Comparison of ENCODE assay signal across 8 cellular contexts in the genomic region with DNA sequence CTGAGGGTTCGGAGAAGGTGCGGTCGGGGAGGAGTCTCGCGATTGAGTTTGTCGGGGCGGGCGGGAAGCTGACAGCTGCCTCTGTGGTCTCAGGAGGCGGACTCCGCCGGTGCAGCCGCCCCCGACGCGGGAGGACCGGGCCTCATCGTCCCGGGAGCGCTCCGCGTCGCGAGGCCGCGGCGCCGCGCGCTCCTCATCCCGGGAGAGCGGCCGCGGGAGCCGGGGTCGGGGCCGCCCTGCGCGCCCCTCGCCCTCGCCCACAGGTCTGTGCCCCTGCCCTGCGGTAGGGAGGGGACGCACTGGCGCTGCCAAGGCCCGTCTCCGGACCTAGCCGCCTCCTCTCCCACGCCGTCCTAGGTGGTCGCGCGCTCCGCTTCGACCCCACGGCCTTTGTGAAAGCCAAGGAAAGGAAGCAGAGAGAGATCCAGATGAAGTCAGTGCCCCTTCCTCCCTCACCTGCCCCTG. TPM values are rescaled to one million over a fixed set of nuclear protein-coding genes. Genes with fewer than 3 reads are reported as not detected.
DNase-seq lines count a peak whose midpoint lies in the region; ATAC-seq, FAIRE-seq and TF ChIP-seq lines count a peak whose summit lies in the region.

No MANE protein-coding gene starts in this region.

- 3 to 5% methylated on average over 9 to 31 of the region's 54 CpGs for WGBS in upper lobe of left lung, 2 donors

- no peak for TF ChIP-seq CTCF in WERI-Rb-1 (IDR thresholded peaks at IDR 0.05; ENCODE audit: low read depth, low read length)
- no peak for TF ChIP-seq CTCF in upper lobe of left lung (IDR thresholded peaks at IDR 0.05)

- H3K27ac ChIP-seq in WERI-Rb-1 (no peak overlapping the region), muscle layer of colon (ENCODE audit: low read depth, low read length) (no peak overlapping the region), upper lobe of left lung (peak overlapping the region in 2 of 4 donors; percentile 45 to 84)

- H3K4me1 ChIP-seq in muscle layer of colon (ENCODE audit: insufficient read depth, low read length): peaks cover 9% of the 10 kb centered on the region
- peaks cover 18 to 27% (median 22%) of the 10 kb centered on the region in 4 donors for H3K4me1 ChIP-seq in upper lobe of left lung

- TF ChIP-seq EP300 in upper lobe of left lung (IDR thresholded peaks at IDR 0.05): no peak

- peak; percentile 9 for ATAC-seq in GM21786 (IDR thresholded peaks at IDR 0.05; ENCODE audit: unreplicated experiment)
- ATAC-seq in upper lobe of left lung (ENCODE audit: low FRiP score in 2 of 2): peak in 1 of 2 donors; percentile 40

- H3K36me3 ChIP-seq in WERI-Rb-1: no peaks in the 10 kb centered on the region
- no peaks in the 10 kb centered on the region for H3K36me3 ChIP-seq in muscle layer of colon (ENCODE audit: insufficient read depth, low read length)
- H3K36me3 ChIP-seq in upper lobe of left lung: no peaks in the 10 kb centered on the region

- no peak for TF ChIP-seq POLR2A in upper lobe of left lung (IDR thresholded peaks at IDR 0.05)

- H3K4me3 ChIP-seq in WERI-Rb-1 (ENCODE audit: low read depth, low read length) (peak overlapping the region; percentile 52), muscle layer of colon (ENCODE audit: low read depth in 1 of 2, low read length in 2 of 2) (peak overlapping the region; percentile 65 to 71), upper lobe of left lung (peak overlapping the region; percentile 53 to 67 (median 64))

- no peak overlapping the region for H3K9ac ChIP-seq in muscle layer of colon (ENCODE audit: low read length)

- no peaks in the 10 kb centered on the region for H3K9me3 ChIP-seq in WERI-Rb-1 (ENCODE audit: severe bottlenecking)
- no peaks in the 10 kb centered on the region for H3K9me3 ChIP-seq in muscle layer of colon (ENCODE audit: low read length)
- H3K9me3 ChIP-seq in upper lobe of left lung: no peaks in the 10 kb centered on the region

- no peaks in the 10 kb centered on the region for H3K27me3 ChIP-seq in WERI-Rb-1 (ENCODE audit: insufficient read depth, low read depth, severe bottlenecking)
- H3K27me3 ChIP-seq in muscle layer of colon (ENCODE audit: control insufficient read depth in 1 of 2, insufficient read depth in 2 of 2, low read length in 2 of 2): peaks cover 31 to 41% of the 10 kb centered on the region in 2 donors
- peaks cover 0 to 5% (median 2%) of the 10 kb centered on the region in 4 donors for H3K27me3 ChIP-seq in upper lobe of left lung

- FAIRE-seq in HTR-8/SVneo (lab: Jason Lieb, UNC): no peak

- no peak for DNase-seq in WERI-Rb-1
- DNase-seq in ecto neural progenitor cell (ENCODE audit: low spot score): peak; percentile 67
- peak in 1 of 2 donors; percentile 85 for DNase-seq in upper lobe of left lung
- DNase-seq in NCI-H1436 treated with DMSO at 0.1 percent for 48 hours (lab: John Stamatoyannopoulos, UW): no peak
- no peak for DNase-seq in HTR-8/SVneo (ENCODE audit: insufficient read length, low spot score)
- no peak for DNase-seq in SK-N-DZ (ENCODE audit: low spot score)

RNA-seq across cellular contexts. Expression of a gene that starts 6.9 kb away (rescaled TPM):
- 1 to 10 TPM in 4 of 6 donors, not detected in 2; 2.1 to 4.3 (median 3.3) TPM for total RNA-seq in upper lobe of left lung
- polyA plus RNA-seq in SK-N-DZ (2014; cell fraction: cytosol; rRNA removed): not detected in 2 replicates
- not detected in 2 replicates for polyA plus RNA-seq in SK-N-DZ (2014; cell fraction: nucleus; rRNA removed)

RNA-seq across cellular contexts. Expression of a gene that starts 20.7 kb away (rescaled TPM):
- total RNA-seq in upper lobe of left lung: 10 to 100 TPM in 5 of 6 donors, 1 to 10 TPM in 1; 5.9 to 28.3 (median 20.3) TPM
- 4.8 and 7.0 TPM in 2 replicates for polyA plus RNA-seq in SK-N-DZ (2014; cell fraction: cytosol; rRNA removed)
- polyA plus RNA-seq in SK-N-DZ (2014; cell fraction: nucleus; rRNA removed): 17.0 and 17.9 TPM in 2 replicates

RNA-seq across cellular contexts. Expression of a gene that starts 24.8 kb away (rescaled TPM):
- not detected for total RNA-seq in upper lobe of left lung
- not detected in 2 replicates for polyA plus RNA-seq in SK-N-DZ (2014; cell fraction: cytosol; rRNA removed)
- polyA plus RNA-seq in SK-N-DZ (2014; cell fraction: nucleus; rRNA removed): 0.07 TPM in 1 of 2 replicates, not detected in the other

RNA-seq across cellular contexts. Expression of a gene that starts 42.3 kb away (rescaled TPM):
- total RNA-seq in upper lobe of left lung: 10 to 100 TPM in 4 of 6 donors, 1 to 10 TPM in 2; 4.7 to 19.0 (median 13.9) TPM
- 2.9 and 3.0 TPM in 2 replicates for polyA plus RNA-seq in SK-N-DZ (2014; cell fraction: cytosol; rRNA removed)
- 1.1 and 3.3 TPM in 2 replicates for polyA plus RNA-seq in SK-N-DZ (2014; cell fraction: nucleus; rRNA removed)
